ENCODE assay signal across 8 cellular contexts in genomic region chr7:155377837-155378579, GRCh38.
DNase-seq lines count a peak whose midpoint lies in the region; ATAC-seq and TF ChIP-seq lines count a peak whose summit lies in the region.
"Had no signal": no experiment of that assay in that cellular context is flagged by ENCODE, and none has a peak within 500 bp of the region (broad histone marks: within the 10 kb centered on the region; RNA-seq: fewer than 3 reads in every experiment).

No MANE protein-coding gene starts in this region.

- H3K4me3 Mint-ChIP-seq in IgD-negative memory B cell (peak overlapping the region in 2 of 4 donors; percentile 18 to 85), brain (peak overlapping the region in 4 of 5 experiments; percentile 35 to 64 (median 44))
- H3K4me3 Mint-ChIP-seq in CD4-positive, alpha-beta memory T cell: peak overlapping the region in 2 of 8 donors; percentile 17 to 20

- no peaks in the 10 kb centered on the region for H3K36me3 ChIP-seq in subcutaneous abdominal adipose tissue (ENCODE audit: control insufficient read depth in 5 of 5, insufficient read depth in 5 of 5, low read length in 5 of 5)
- no peaks in the 10 kb centered on the region for H3K36me3 ChIP-seq in CD4-positive, alpha-beta memory T cell (ENCODE audit: insufficient read depth, low read length)
- H3K36me3 ChIP-seq: brain microvascular endothelial cell had no signal

- peaks cover 27 to 42% (median 35%) of the 10 kb centered on the region in 3 donors for H3K4me1 Mint-ChIP-seq in IgD-negative memory B cell
- peaks cover 47% of the 10 kb centered on the region for H3K4me1 Mint-ChIP-seq in brain
- peaks cover 30 to 57% (median 45%) of the 10 kb centered on the region in 4 donors for H3K4me1 Mint-ChIP-seq in CD4-positive, alpha-beta memory T cell

- no peak for TF ChIP-seq CTCF in brain (conservative IDR thresholded peaks at IDR 0.05)

- H3K4me1 ChIP-seq in subcutaneous abdominal adipose tissue (ENCODE audit: control insufficient read depth in 5 of 5, insufficient read depth in 5 of 5, low read length in 5 of 5): peaks cover 3 to 62% (median 55%) of the 10 kb centered on the region in 5 donors
- H3K4me1 ChIP-seq in CD4-positive, alpha-beta memory T cell (ENCODE audit: insufficient read depth, low read length): peaks cover 47% of the 10 kb centered on the region

- peak overlapping the region in 2 of 3 donors; percentile 32 to 52 for H3K27ac Mint-ChIP-seq in IgD-negative memory B cell
- no peak overlapping the region for H3K27ac Mint-ChIP-seq in brain
- no peak overlapping the region for H3K27ac Mint-ChIP-seq in CD4-positive, alpha-beta memory T cell

- POLR2A ChIA-PET in CD4-positive, alpha-beta memory T cell (lab: Charles Lee; ENCODE audit: partially characterized antibody): no interaction called here

- peak overlapping the region in 3 of 5 donors; percentile 44 to 48 (median 48) for H3K4me3 ChIP-seq in subcutaneous abdominal adipose tissue (ENCODE audit: low read depth in 1 of 5, low read length in 5 of 5)
- no peak overlapping the region for H3K4me3 ChIP-seq in CD4-positive, alpha-beta memory T cell (ENCODE audit: low read length in 2 of 2)

- H3K36me3 Mint-ChIP-seq in IgD-negative memory B cell (peaks cover 2% of the 10 kb centered on the region), brain (no peaks in the 10 kb centered on the region)
- peaks cover 0 to 5% of the 10 kb centered on the region in 2 donors for H3K36me3 Mint-ChIP-seq in CD4-positive, alpha-beta memory T cell

- no peak overlapping the region for H3K9ac ChIP-seq in subcutaneous abdominal adipose tissue (ENCODE audit: low read length in 5 of 5)

- H3K27me3 ChIP-seq in subcutaneous abdominal adipose tissue (ENCODE audit: control insufficient read depth in 5 of 5, insufficient read depth in 4 of 5, low read length in 5 of 5): peaks cover 74 to 98% (median 88%) of the 10 kb centered on the region in 5 donors
- H3K27me3 ChIP-seq in CD4-positive, alpha-beta memory T cell (ENCODE audit: insufficient read depth, low read length): peaks cover 58% of the 10 kb centered on the region

- no peaks in the 10 kb centered on the region for H3K9me3 ChIP-seq in subcutaneous abdominal adipose tissue (ENCODE audit: control insufficient read depth in 5 of 5, low read length in 5 of 5)
- no peaks in the 10 kb centered on the region for H3K9me3 ChIP-seq in CD4-positive, alpha-beta memory T cell (ENCODE audit: control insufficient read depth in 1 of 2, low read length in 2 of 2)

- H3K27ac ChIP-seq in subcutaneous abdominal adipose tissue (ENCODE audit: low read depth, low read length): no peak overlapping the region
- H3K27ac ChIP-seq in CD4-positive, alpha-beta memory T cell (ENCODE audit: low read depth, low read length): no peak overlapping the region
- H3K27ac ChIP-seq: brain microvascular endothelial cell had no signal

- CTCF ChIA-PET in CD4-positive, alpha-beta memory T cell (lab: Charles Lee; ENCODE audit: partially characterized antibody): interaction anchor here (0.6 to 1.4 kb wide), 4 partner anchors 13 to 155 kb away, joined by 3 to 5 read pairs (median 4); no protein-coding TSS in a partner anchor

- H3K9me3 Mint-ChIP-seq in IgD-negative memory B cell: no peaks in the 10 kb centered on the region
- peaks cover 0 to 9% (median 0%) of the 10 kb centered on the region in 5 experiments for H3K9me3 Mint-ChIP-seq in brain
- H3K9me3 Mint-ChIP-seq in CD4-positive, alpha-beta memory T cell: peaks cover 0 to 2% (median 0%) of the 10 kb centered on the region in 8 donors

- peak; percentile 16 for DNase-seq in kidney tubule cell (ENCODE audit: low spot score)
- DNase-seq in CD4-positive, alpha-beta memory T cell: no peak
- DNase-seq: brain microvascular endothelial cell had no signal

- H3K27me3 Mint-ChIP-seq in IgD-negative memory B cell: peaks cover 76% of the 10 kb centered on the region
- peaks cover 100% of the 10 kb centered on the region for H3K27me3 Mint-ChIP-seq in brain
- peaks cover 74 to 76% of the 10 kb centered on the region in 2 donors for H3K27me3 Mint-ChIP-seq in CD4-positive, alpha-beta memory T cell

- ATAC-seq in GM19467 (IDR thresholded peaks at IDR 0.05; ENCODE audit: unreplicated experiment) (no peak), HG02588 (IDR thresholded peaks at IDR 0.05; ENCODE audit: unreplicated experiment) (no peak)

- intact Hi-C loops in CD4-positive, alpha-beta memory T cell (cut with micrococcal nuclease): no loop called here

Comparison
In these comparisons a context has a peak if more than half of its experiments do, and no peak if none do; other contexts are left out.
1. H3K27ac Mint-ChIP-seq: peak in IgD-negative memory B cell (2 of 3); none in brain (0 of 5) and CD4-positive, alpha-beta memory T cell (0 of 7).
2. H3K4me3 ChIP-seq: peak in subcutaneous abdominal adipose tissue (3 of 5); none in CD4-positive, alpha-beta memory T cell (0 of 2).